29 cellular contexts compared by ENCODE assay signal in genomic region chr5:65279603-65280002, GRCh38.
"Had no signal": no experiment of that assay in that cellular context is flagged by ENCODE, and none has a peak within 500 bp of the region (broad histone marks: within the 10 kb centered on the region; RNA-seq: fewer than 3 reads in every experiment).

No MANE protein-coding gene starts in this region.

- H3K4me2 ChIP-seq: hepatocyte had no signal

- H3K79me2 ChIP-seq: hepatocyte had no signal

- H3K27ac ChIP-seq: colonic mucosa, coronary artery, dorsolateral prefrontal cortex, epithelial cell of prostate, esophagus muscularis mucosa, esophagus squamous epithelium, foreskin keratinocyte, gastrocnemius medialis, gastroesophageal sphincter, heart left ventricle, heart right ventricle, hepatocyte had no signal

- H3K4me3 ChIP-seq: colonic mucosa, coronary artery, dorsolateral prefrontal cortex, esophagus muscularis mucosa, esophagus squamous epithelium, gastrocnemius medialis, gastroesophageal sphincter, heart left ventricle, heart right ventricle, hepatocyte had no signal

- H3K9me3 ChIP-seq: colonic mucosa, esophagus muscularis mucosa, esophagus squamous epithelium, gastrocnemius medialis, gastroesophageal sphincter, heart left ventricle had no signal

- DNase-seq: colonic mucosa; cortex of kidney; dermis blood vessel endothelial cell; dorsolateral prefrontal cortex; effector CD4-positive, alpha-beta T cell; effector CD8-positive, alpha-beta T cell; effector memory CD4-positive, alpha-beta T cell; effector memory CD8-positive, alpha-beta T cell; endodermal cell; erythroblast; esophagus squamous epithelium; foreskin fibroblast; foreskin keratinocyte; foreskin melanocyte; gastrocnemius medialis; glutamatergic neuron; head of caudate nucleus; heart left ventricle; heart right ventricle had no signal

- ATAC-seq: effector memory CD8-positive, alpha-beta T cell; esophagus mucosa; foreskin keratinocyte; gastrocnemius medialis; gastroesophageal sphincter; heart left ventricle; heart right ventricle had no signal

- H3K4me1 ChIP-seq: colonic mucosa, esophagus muscularis mucosa, esophagus squamous epithelium, foreskin keratinocyte, gastrocnemius medialis, gastroesophageal sphincter, heart left ventricle, heart right ventricle had no signal

- FAIRE-seq: colon, endometrium, endothelial cell of umbilical vein, frontal cortex had no signal

- H3K27me3 ChIP-seq: colonic mucosa, dorsolateral prefrontal cortex, esophagus muscularis mucosa, esophagus squamous epithelium, foreskin keratinocyte, gastrocnemius medialis, gastroesophageal sphincter, heart left ventricle, heart right ventricle, hepatocyte had no signal

- H3K36me3 ChIP-seq: colonic mucosa, esophagus muscularis mucosa, esophagus squamous epithelium, gastrocnemius medialis, gastroesophageal sphincter, heart left ventricle, heart right ventricle had no signal

- H2AFZ ChIP-seq: hepatocyte had no signal
